Comparison of ENCODE assay signal across 8 cellular contexts in the genomic region with DNA sequence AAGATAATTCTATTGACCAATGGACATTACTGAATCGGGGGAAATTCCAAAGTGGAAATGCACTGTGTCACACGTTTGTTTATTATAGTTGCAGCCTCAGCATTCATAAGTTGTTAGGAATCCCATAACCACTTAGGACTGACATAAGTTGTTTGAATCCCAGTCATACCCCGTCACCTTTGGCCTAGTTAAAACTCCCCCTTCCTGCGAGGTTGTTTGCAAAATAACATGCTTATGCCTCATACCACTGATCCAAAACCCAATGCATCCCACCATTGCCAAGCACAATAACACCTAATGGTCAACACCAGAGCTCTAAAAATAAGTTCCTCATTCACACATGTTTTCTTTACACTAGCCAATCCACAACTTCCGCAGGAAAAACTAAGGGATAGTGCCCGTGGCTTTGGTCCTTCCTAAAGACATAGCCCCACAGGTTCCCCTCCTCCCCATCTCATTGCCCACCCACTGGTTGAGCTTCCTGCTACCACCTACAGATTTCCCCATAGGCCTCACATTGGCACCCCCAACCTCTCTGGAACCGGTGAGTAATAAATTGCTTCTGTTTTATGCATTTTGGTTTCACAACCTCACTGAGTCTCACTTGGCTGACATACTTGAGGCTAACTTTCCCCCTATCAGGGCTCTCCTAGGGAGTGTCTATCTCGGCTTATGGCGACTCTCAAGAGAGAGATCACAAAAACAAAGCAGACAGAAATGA. TPM values are rescaled to one million over a fixed set of nuclear protein-coding genes. Genes with fewer than 3 reads are reported as not detected.
DNase-seq lines count a peak whose midpoint lies in the region; ATAC-seq and TF ChIP-seq lines count a peak whose summit lies in the region.

No MANE protein-coding gene starts in this region.

- no peak overlapping the region for H3K27ac Mint-ChIP-seq in activated naive CD4-positive, alpha-beta T cell treated with anti-CD3 and anti-CD28 coated beads, Interleukin-2, amount 50 U/mL, for 72 hours
- no peak overlapping the region for H3K27ac Mint-ChIP-seq in activated naive CD8-positive, alpha-beta T cell treated with anti-CD3 and anti-CD28 coated beads, Interleukin-2, amount 50 U/mL, for 24 hours
- peak overlapping the region; percentile 80 for H3K27ac Mint-ChIP-seq in stimulated activated memory B cell treated with anti-CD40 and anti-IgM and Interleukin-4, amounts not matched to agents 10 μg/mL and 1 μg/mL and 100 μg/mL, for 72 hours

- H3K36me3 ChIP-seq in OCI-LY7 (ENCODE audit: insufficient read depth, low read length) = no peaks in the 10 kb centered on the region

- CTCF ChIA-PET in OCI-LY7 (lab: Charles Lee; ENCODE audit: unreplicated experiment) = no interaction called here

- intact Hi-C loops in OCI-LY7 (cut with micrococcal nuclease; ENCODE audit: unreplicated experiment) = loop anchor here (10.0 kb wide), 1 partner anchor 411 kb away; no protein-coding TSS in a partner anchor

- no peak overlapping the region for H3K4me2 ChIP-seq in OCI-LY7 (ENCODE audit: low read length)

- no TSS peak for BruUV-seq in OCI-LY7 (replicated peaks; lab: Mats Ljungman, UMichigan)

- H3K79me2 ChIP-seq in OCI-LY7 (ENCODE audit: insufficient read depth, low read depth, low read length) = no peaks in the 10 kb centered on the region

- H3K4me3 Mint-ChIP-seq in activated naive CD8-positive, alpha-beta T cell treated with anti-CD3 and anti-CD28 coated beads, Interleukin-2, amount 50 U/mL, for 24 hours = no peak overlapping the region
- H3K4me3 Mint-ChIP-seq in stimulated activated memory B cell treated with anti-CD40 and anti-IgM and Interleukin-4, amounts not matched to agents 10 μg/mL and 1 μg/mL and 100 μg/mL, for 72 hours = no peak overlapping the region

- TF ChIP-seq CTCF in OCI-LY7 (conservative IDR thresholded peaks at IDR 0.05; ENCODE audit: low read length) = no peak

- H3K27me3 Mint-ChIP-seq in activated naive CD8-positive, alpha-beta T cell treated with anti-CD3 and anti-CD28 coated beads, Interleukin-2, amount 50 U/mL, for 24 hours = no peaks in the 10 kb centered on the region
- H3K27me3 Mint-ChIP-seq in stimulated activated memory B cell treated with anti-CD40 and anti-IgM and Interleukin-4, amounts not matched to agents 10 μg/mL and 1 μg/mL and 100 μg/mL, for 72 hours = no peaks in the 10 kb centered on the region

- no peak overlapping the region for H2AFZ ChIP-seq in OCI-LY7 (ENCODE audit: low read length)

- no peaks in the 10 kb centered on the region for H3K9me3 Mint-ChIP-seq in activated naive CD4-positive, alpha-beta T cell treated with anti-CD3 and anti-CD28 coated beads, Interleukin-2, amount 50 U/mL, for 72 hours
- H3K9me3 Mint-ChIP-seq in activated naive CD8-positive, alpha-beta T cell treated with anti-CD3 and anti-CD28 coated beads, Interleukin-2, amount 50 U/mL, for 24 hours = no peaks in the 10 kb centered on the region
- no peaks in the 10 kb centered on the region for H3K9me3 Mint-ChIP-seq in stimulated activated memory B cell treated with anti-CD40 and anti-IgM and Interleukin-4, amounts not matched to agents 10 μg/mL and 1 μg/mL and 100 μg/mL, for 72 hours

- peak in 1 of 2 donors; percentile 20 for DNase-seq in activated naive CD4-positive, alpha-beta T cell treated with anti-CD3 and anti-CD28 coated beads, Interleukin-2, amount 50 U/mL, for 72 hours (ENCODE audit: low spot score in 2 of 2)
- no peak for DNase-seq in activated naive CD4-positive, alpha-beta T cell (lab: John Stamatoyannopoulos, UW)
- DNase-seq in activated naive CD8-positive, alpha-beta T cell treated with anti-CD3 and anti-CD28 coated beads, Interleukin-2, amount 50 U/mL, for 24 hours = peak; percentile 3
- DNase-seq in effector CD8-positive, alpha-beta T cell (lab: John Stamatoyannopoulos, UW) = no peak
- DNase-seq in OCI-LY7 (ENCODE audit: low spot score) = no peak
- no peak for DNase-seq in DMS53 treated with DMSO at 0.1 percent for 48 hours (lab: John Stamatoyannopoulos, UW; ENCODE audit: unreplicated experiment)

- no peaks in the 10 kb centered on the region for H3K9me2 ChIP-seq in OCI-LY7 (ENCODE audit: insufficient read depth, low read length)

- no peaks in the 10 kb centered on the region for H3K36me3 Mint-ChIP-seq in activated naive CD4-positive, alpha-beta T cell treated with anti-CD3 and anti-CD28 coated beads, Interleukin-2, amount 50 U/mL, for 72 hours
- H3K36me3 Mint-ChIP-seq in activated naive CD8-positive, alpha-beta T cell treated with anti-CD3 and anti-CD28 coated beads, Interleukin-2, amount 50 U/mL, for 24 hours (ENCODE audit: low read depth) = no peaks in the 10 kb centered on the region
- no peaks in the 10 kb centered on the region for H3K36me3 Mint-ChIP-seq in stimulated activated memory B cell treated with anti-CD40 and anti-IgM and Interleukin-4, amounts not matched to agents 10 μg/mL and 1 μg/mL and 100 μg/mL, for 72 hours

- H3K27ac ChIP-seq in OCI-LY7 (ENCODE audit: low read depth, low read length, poor library complexity, severe bottlenecking) = no peak overlapping the region

- no peaks in the 10 kb centered on the region for H3K9me3 ChIP-seq in OCI-LY7 (ENCODE audit: low read length)

- H3K4me3 ChIP-seq in OCI-LY7 (ENCODE audit: low read depth, low read length, poor library complexity, severe bottlenecking) = no peak overlapping the region

- no peaks in the 10 kb centered on the region for H4K20me1 ChIP-seq in OCI-LY7 (ENCODE audit: insufficient read depth, low read length)

- POLR2A ChIA-PET in OCI-LY7 (lab: Charles Lee) = no interaction called here

- H3K4me1 ChIP-seq in OCI-LY7 (ENCODE audit: insufficient read depth, low read length, poor library complexity, severe bottlenecking) = no peaks in the 10 kb centered on the region

- peaks cover 13% of the 10 kb centered on the region for H3K4me1 Mint-ChIP-seq in activated naive CD8-positive, alpha-beta T cell treated with anti-CD3 and anti-CD28 coated beads, Interleukin-2, amount 50 U/mL, for 24 hours
- peaks cover 11% of the 10 kb centered on the region for H3K4me1 Mint-ChIP-seq in stimulated activated memory B cell treated with anti-CD40 and anti-IgM and Interleukin-4, amounts not matched to agents 10 μg/mL and 1 μg/mL and 100 μg/mL, for 72 hours

- ATAC-seq in activated naive CD4-positive, alpha-beta T cell treated with anti-CD3 and anti-CD28 coated beads, Interleukin-2, amount 50 U/mL, for 72 hours = peak; percentile 48 to 99
- ATAC-seq in HG03025 (IDR thresholded peaks at IDR 0.05; ENCODE audit: low FRiP score, unreplicated experiment) = peak; percentile 88
- peak; percentile 97 for ATAC-seq in activated naive CD8-positive, alpha-beta T cell treated with anti-CD3 and anti-CD28 coated beads, Interleukin-2, amount 50 U/mL, for 24 hours
- peak; percentile 95 for ATAC-seq in stimulated activated memory B cell treated with anti-CD40 and anti-IgM and Interleukin-4, amounts not matched to agents 10 μg/mL and 1 μg/mL and 100 μg/mL, for 72 hours

RNA-seq across cellular contexts. Expression of gene MUSK, which starts 42.3 kb away (rescaled TPM):
- not detected for total RNA-seq in activated naive CD4-positive, alpha-beta T cell treated with anti-CD3 and anti-CD28 coated beads, Interleukin-2, amount 50 U/mL, for 72 hours
- not detected in 2 replicates for total RNA-seq in OCI-LY7 (2014; rRNA removed; shearing (Covaris generic))
- total RNA-seq in OCI-LY7 (2022) = not detected in 2 replicates

RNA-seq across cellular contexts. Expression of gene SVEP1, which starts 46.7 kb away (rescaled TPM):
- total RNA-seq in activated naive CD4-positive, alpha-beta T cell treated with anti-CD3 and anti-CD28 coated beads, Interleukin-2, amount 50 U/mL, for 72 hours = under 1 TPM; 0.07 to 0.10 TPM
- total RNA-seq in OCI-LY7 (2014; rRNA removed; shearing (Covaris generic)) = not detected in 2 replicates
- not detected in 2 replicates for total RNA-seq in OCI-LY7 (2022)
